ENCODE assay signal across 18 cellular contexts in genomic region chr9:123087359-123087888, GRCh38. TPM values are rescaled to one million over a fixed set of nuclear protein-coding genes. Genes with fewer than 3 reads are reported as not detected.
"Had no signal": no experiment of that assay in that cellular context is flagged by ENCODE, and none has a peak within 500 bp of the region (broad histone marks: within the 10 kb centered on the region; RNA-seq: fewer than 3 reads in every experiment).

No MANE protein-coding gene starts in this region.

- H3K27ac Mint-ChIP-seq: activated B cell treated with CpG ODN at 0.5 μM for 24 hours; activated CD4-positive, alpha-beta T cell treated with anti-CD3 and anti-CD28 coated beads, Interleukin-2, amount 10 ng/mL, durations not matched to agents 24 days and 14 days; activated naive CD4-positive, alpha-beta T cell treated with anti-CD3 and anti-CD28 coated beads for 36 hours; activated T-helper 1 cell treated with anti-CD3 and anti-CD28 coated beads, Interleukin-12 subunit alpha, Interleukin-12 subunit beta, Interleukin-2, Interleukin-4 antibody, amounts not matched to agents 30 ng/mL and 10 ng/mL and 1 ng/mL, durations not matched to agents 14 hours and 24 hours and 36 hours; mesothelial cell of epicardium; T-helper 1 cell treated with Interleukin-12 subunit alpha and Interleukin-12 subunit beta and Interleukin-4 antibody, amounts not matched to agents 30 μg/mL and 1 μg/mL, for 36 hours had no signal

- H3K4me1 ChIP-seq: lower lobe of right lung, parathyroid adenoma had no signal

- H3K9me3 ChIP-seq: lower lobe of right lung had no signal

- H3K9me3 Mint-ChIP-seq: activated B cell treated with CpG ODN at 0.5 μM for 24 hours; activated CD4-positive, alpha-beta T cell treated with anti-CD3 and anti-CD28 coated beads, Interleukin-2, amount 10 ng/mL, durations not matched to agents 24 days and 14 days; activated naive CD4-positive, alpha-beta T cell treated with anti-CD3 and anti-CD28 coated beads for 36 hours; activated T-helper 1 cell treated with anti-CD3 and anti-CD28 coated beads, Interleukin-12 subunit alpha, Interleukin-12 subunit beta, Interleukin-2, Interleukin-4 antibody, amounts not matched to agents 30 ng/mL and 10 ng/mL and 1 ng/mL, durations not matched to agents 14 hours and 24 hours and 36 hours; mesothelial cell of epicardium; neural crest cell; T-helper 1 cell treated with Interleukin-12 subunit alpha and Interleukin-12 subunit beta and Interleukin-4 antibody, amounts not matched to agents 30 μg/mL and 1 μg/mL, for 36 hours had no signal

- H3K4me3 Mint-ChIP-seq: activated B cell treated with CpG ODN at 0.5 μM for 24 hours; activated CD4-positive, alpha-beta T cell treated with anti-CD3 and anti-CD28 coated beads, Interleukin-2, amount 10 ng/mL, durations not matched to agents 24 days and 14 days; activated naive CD4-positive, alpha-beta T cell treated with anti-CD3 and anti-CD28 coated beads for 36 hours; activated T-helper 1 cell treated with anti-CD3 and anti-CD28 coated beads, Interleukin-12 subunit alpha, Interleukin-12 subunit beta, Interleukin-2, Interleukin-4 antibody, amounts not matched to agents 30 ng/mL and 10 ng/mL and 1 ng/mL, durations not matched to agents 14 hours and 24 hours and 36 hours; mesothelial cell of epicardium; neural crest cell; T-helper 1 cell treated with Interleukin-12 subunit alpha and Interleukin-12 subunit beta and Interleukin-4 antibody, amounts not matched to agents 30 μg/mL and 1 μg/mL, for 36 hours had no signal

- H3K27ac ChIP-seq: cardiac muscle cell, lower lobe of right lung, parathyroid adenoma had no signal

- H3K79me2 ChIP-seq: parathyroid adenoma had no signal

- H3K9ac ChIP-seq: parathyroid adenoma had no signal

- H3K4me3 ChIP-seq: cardiac muscle cell, lower lobe of right lung had no signal

- H3K27me3 Mint-ChIP-seq: activated B cell treated with CpG ODN at 0.5 μM for 24 hours; activated CD4-positive, alpha-beta T cell treated with anti-CD3 and anti-CD28 coated beads, Interleukin-2, amount 10 ng/mL, durations not matched to agents 24 days and 14 days had no signal

- DNase-seq: activated B cell treated with CpG ODN at 0.5 μM for 24 hours; activated CD4-positive, alpha-beta T cell treated with anti-CD3 and anti-CD28 coated beads, Interleukin-2, amount 10 ng/mL, durations not matched to agents 24 days and 14 days; activated naive CD4-positive, alpha-beta T cell treated with anti-CD3 and anti-CD28 coated beads for 36 hours; cortex of kidney; effector CD8-positive, alpha-beta T cell; foreskin melanocyte; head of caudate nucleus; lower lobe of right lung; stimulated activated CD4-positive, alpha-beta T cell treated with anti-CD3 and anti-CD28 coated beads, Interleukin-1b, Interleukin-23, amount 100 ng/mL, for 48 hours; stimulated activated naive CD4-positive, alpha-beta T cell; trophoblast cell had no signal

- ATAC-seq: lower lobe of right lung had no signal

- H2AFZ ChIP-seq: parathyroid adenoma had no signal

- H3K27me3 ChIP-seq: cardiac muscle cell had no signal

- H3K4me1 Mint-ChIP-seq: neural crest cell had no signal

RNA-seq across cellular contexts. Expression of gene GPR21, which starts 54.0 kb away (rescaled TPM):
- total RNA-seq: myocyte had no signal
- polyA plus RNA-seq: cardiac muscle cell had no signal
